13 cellular contexts compared by ENCODE assay signal in the genomic region with DNA sequence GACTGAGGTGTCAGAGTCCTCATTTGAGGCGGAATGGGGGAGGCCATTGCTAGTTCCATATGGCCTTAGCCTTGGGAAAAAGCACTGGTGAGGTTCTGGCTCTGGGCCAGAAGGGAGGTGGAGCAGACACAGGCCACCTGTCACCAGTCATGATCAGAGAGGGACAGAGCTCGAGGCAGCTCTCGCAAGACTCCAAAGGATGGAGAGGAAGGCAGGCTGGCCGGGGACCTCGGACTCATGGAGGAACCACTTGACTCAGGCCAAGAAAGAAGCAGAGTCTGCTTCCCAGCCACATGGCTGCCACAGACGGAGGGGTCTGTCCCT. TPM values are rescaled to one million over a fixed set of nuclear protein-coding genes. Genes with fewer than 3 reads are reported as not detected.
DNase-seq lines count a peak whose midpoint lies in the region; ATAC-seq, FAIRE-seq and TF ChIP-seq lines count a peak whose summit lies in the region.
"Had no signal": no experiment of that assay in that cellular context is flagged by ENCODE, and none has a peak within 500 bp of the region (broad histone marks: within the 10 kb centered on the region; RNA-seq: fewer than 3 reads in every experiment).

No MANE protein-coding gene starts in this region.

- H3K79me2 ChIP-seq in SK-N-SH (ENCODE audit: insufficient read depth): no peaks in the 10 kb centered on the region

- no peak for TF ChIP-seq CTCF in SK-N-SH (IDR thresholded peaks at IDR 0.05)
- TF ChIP-seq CTCF in body of pancreas (IDR thresholded peaks at IDR 0.05): no peak
- no peak for TF ChIP-seq CTCF in upper lobe of right lung (IDR thresholded peaks at IDR 0.05)

- WGBS in SK-N-SH (ENCODE audit: low lambda C conversion rate): 82% methylated on average over 6 of the region's 6 CpGs
- WGBS in body of pancreas, 2 donors: 41 to 54% methylated on average over 6 of the region's 6 CpGs

- no peaks in the 10 kb centered on the region for H3K9me2 ChIP-seq in SK-N-SH

- intact Hi-C loops in body of pancreas (cut with DNase I) (no loop called here), upper lobe of right lung (cut with DNase I) (no loop called here)

- TF ChIP-seq EP300 in SK-N-SH (IDR thresholded peaks at IDR 0.05; ENCODE audit: borderline replicate concordance in 1 of 2, low read depth in 1 of 2, low read length in 1 of 2): no peak

- peak; percentile 75 for DNase-seq in SK-N-SH
- DNase-seq in NCI-H2171 treated with DMSO at 0.1 percent for 48 hours (lab: John Stamatoyannopoulos, UW): peak; percentile 98
- peak; percentile 82 to 92 (median 90) for DNase-seq in body of pancreas
- peak; percentile 61 for DNase-seq in upper lobe of right lung
- DNase-seq in DMS114 treated with DMSO at 0.1 percent for 48 hours (lab: John Stamatoyannopoulos, UW; ENCODE audit: unreplicated experiment): no peak
- no peak for DNase-seq in AML-193 (lab: John Stamatoyannopoulos, UW)
- no peak for DNase-seq in frontal cortex (ENCODE audit: low spot score in 2 of 2)
- DNase-seq: ACHN; activated CD8-positive, alpha-beta memory T cell treated with anti-CD3 and anti-CD28 coated beads, Interleukin-2, amount 50 U/mL, for 4 hours; stimulated activated CD4-positive, alpha-beta T cell treated with anti-CD3 and anti-CD28 coated beads, Interleukin-15, amount 100 ng/mL, for 24 hours had no signal

- H3K27me3 ChIP-seq in SK-N-SH (ENCODE audit: insufficient read depth) (no peaks in the 10 kb centered on the region), body of pancreas (no peaks in the 10 kb centered on the region), upper lobe of right lung (no peaks in the 10 kb centered on the region)

- H3K27ac ChIP-seq in SK-N-SH (ENCODE audit: low read depth in 2 of 2, low read length in 1 of 2) (no peak overlapping the region; a peak in 1 of 4 replicates), body of pancreas (peak overlapping the region; percentile 21 to 82 (median 60)), upper lobe of right lung (no peak overlapping the region)

- no peak overlapping the region for H2AFZ ChIP-seq in SK-N-SH (ENCODE audit: low read depth)

- no peak for TF ChIP-seq RAD21 in SK-N-SH (IDR thresholded peaks at IDR 0.05; ENCODE audit: low read length)

- no peak overlapping the region for H3K4me2 ChIP-seq in SK-N-SH

- no peaks in the 10 kb centered on the region for H4K20me1 ChIP-seq in SK-N-SH (ENCODE audit: insufficient read depth)

- CTCF ChIA-PET in SK-N-SH (lab: Yijun Ruan, JAX): interaction anchor here (1.1 kb wide), 1 partner anchor 11 kb away, joined by 3 read pairs; no protein-coding TSS in a partner anchor

- H3K4me1 ChIP-seq in SK-N-SH (ENCODE audit: control insufficient read depth in 1 of 2, insufficient read depth in 2 of 2, low read depth in 1 of 2, low read length in 1 of 2) (peaks cover 0 to 15% of the 10 kb centered on the region in 2 experiments; a peak in 1 of 4 replicates), body of pancreas (peaks cover 24% of the 10 kb centered on the region), upper lobe of right lung (no peaks in the 10 kb centered on the region)

- FAIRE-seq in frontal cortex (lab: Jason Lieb, UNC): no peak

- H3K9ac ChIP-seq in SK-N-SH: no peak overlapping the region

- TF ChIP-seq POLR2A in body of pancreas (IDR thresholded peaks at IDR 0.05): no peak

- no peaks in the 10 kb centered on the region for H3K9me3 ChIP-seq in SK-N-SH
- no peaks in the 10 kb centered on the region for H3K9me3 ChIP-seq in body of pancreas
- H3K9me3 ChIP-seq in upper lobe of right lung: no peaks in the 10 kb centered on the region

- POLR2A ChIA-PET in SK-N-SH (lab: Yijun Ruan, JAX): interaction anchor here (0.9 to 1.4 kb wide), 2 partner anchors 29 to 65 kb away, joined by 3 read pairs; a partner anchor contains a TSS

- H3K36me3 ChIP-seq in SK-N-SH (replicated peaks in 1 of 2; ENCODE audit: control insufficient read depth in 1 of 2, insufficient read depth in 2 of 2, low read length in 1 of 2) (no peaks in the 10 kb centered on the region), body of pancreas (replicated peaks in 1 of 2; ENCODE audit: insufficient read depth in 1 of 2, low read depth in 2 of 2) (no peaks in the 10 kb centered on the region), upper lobe of right lung (no peaks in the 10 kb centered on the region)

- ATAC-seq in SK-N-SH treated with all-trans-retinoic acid at 6 μM for 48 hours (no peak), body of pancreas (peak; percentile 80), upper lobe of right lung (no peak)

- H3F3A ChIP-seq in SK-N-SH (replicated peaks; ENCODE audit: insufficient read depth): no peaks in the 10 kb centered on the region

- H3K4me3 ChIP-seq in SK-N-SH (ENCODE audit: low read depth in 2 of 2, low read length in 1 of 2) (no peak overlapping the region), body of pancreas (no peak overlapping the region), upper lobe of right lung (no peak overlapping the region)

TF ChIP-seq in SK-N-SH, 30 proteins besides CTCF, POLR2A, EP300 and RAD21:
- TF ChIP-seq, protein P1, sequence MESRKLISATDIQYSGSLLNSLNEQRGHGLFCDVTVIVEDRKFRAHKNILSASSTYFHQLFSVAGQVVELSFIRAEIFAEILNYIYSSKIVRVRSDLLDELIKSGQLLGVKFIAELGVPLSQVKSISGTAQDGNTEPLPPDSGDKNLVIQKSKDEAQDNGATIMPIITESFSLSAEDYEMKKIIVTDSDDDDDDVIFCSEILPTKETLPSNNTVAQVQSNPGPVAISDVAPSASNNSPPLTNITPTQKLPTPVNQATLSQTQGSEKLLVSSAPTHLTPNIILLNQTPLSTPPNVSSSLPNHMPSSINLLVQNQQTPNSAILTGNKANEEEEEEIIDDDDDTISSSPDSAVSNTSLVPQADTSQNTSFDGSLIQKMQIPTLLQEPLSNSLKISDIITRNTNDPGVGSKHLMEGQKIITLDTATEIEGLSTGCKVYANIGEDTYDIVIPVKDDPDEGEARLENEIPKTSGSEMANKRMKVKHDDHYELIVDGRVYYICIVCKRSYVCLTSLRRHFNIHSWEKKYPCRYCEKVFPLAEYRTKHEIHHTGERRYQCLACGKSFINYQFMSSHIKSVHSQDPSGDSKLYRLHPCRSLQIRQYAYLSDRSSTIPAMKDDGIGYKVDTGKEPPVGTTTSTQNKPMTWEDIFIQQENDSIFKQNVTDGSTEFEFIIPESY (IDR thresholded peaks at IDR 0.05; ENCODE audit: borderline replicate concordance, low read depth): no peak
- TF ChIP-seq CHD2 (IDR thresholded peaks at IDR 0.05; ENCODE audit: low read length, partially characterized antibody): no peak

TF ChIP-seq in SK-N-SH treated with all-trans-retinoic acid at 6 μM for 48 hours, 23 proteins besides CTCF, POLR2A, EP300 and RAD21:
- TF ChIP-seq ESRRG (CRISPR knock-in tag; IDR thresholded peaks at IDR 0.05) (no peak), PPARA (CRISPR knock-in tag; IDR thresholded peaks at IDR 0.05; ENCODE audit: borderline replicate concordance) (no peak), BACH2 (CRISPR knock-in tag; IDR thresholded peaks at IDR 0.05; ENCODE audit: borderline replicate concordance) (no peak)
- TF ChIP-seq, protein P2, sequence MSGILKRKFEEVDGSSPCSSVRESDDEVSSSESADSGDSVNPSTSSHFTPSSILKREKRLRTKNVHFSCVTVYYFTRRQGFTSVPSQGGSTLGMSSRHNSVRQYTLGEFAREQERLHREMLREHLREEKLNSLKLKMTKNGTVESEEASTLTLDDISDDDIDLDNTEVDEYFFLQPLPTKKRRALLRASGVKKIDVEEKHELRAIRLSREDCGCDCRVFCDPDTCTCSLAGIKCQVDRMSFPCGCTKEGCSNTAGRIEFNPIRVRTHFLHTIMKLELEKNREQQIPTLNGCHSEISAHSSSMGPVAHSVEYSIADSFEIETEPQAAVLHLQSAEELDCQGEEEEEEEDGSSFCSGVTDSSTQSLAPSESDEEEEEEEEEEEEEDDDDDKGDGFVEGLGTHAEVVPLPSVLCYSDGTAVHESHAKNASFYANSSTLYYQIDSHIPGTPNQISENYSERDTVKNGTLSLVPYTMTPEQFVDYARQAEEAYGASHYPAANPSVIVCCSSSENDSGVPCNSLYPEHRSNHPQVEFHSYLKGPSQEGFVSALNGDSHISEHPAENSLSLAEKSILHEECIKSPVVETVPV (CRISPR knock-in tag; IDR thresholded peaks at IDR 0.05): no peak
TF ChIP-seq in SK-N-SH treated with all-trans-retinoic acid at 6 μM for 48 hours: peak in this region for 0.

RNA-seq across cellular contexts. Expression of a gene that starts 29.2 kb away (rescaled TPM):
- 58.6 and 58.8 TPM in 2 replicates for polyA plus RNA-seq in SK-N-SH (2012; rRNA removed)
- 23.7 and 36.2 TPM in 2 replicates for polyA plus RNA-seq in SK-N-SH (2012; cell fraction: cytosol; rRNA removed)
- 185 and 220 TPM in 2 replicates for polyA plus RNA-seq in SK-N-SH (2012; cell fraction: nucleus; rRNA removed)
- total RNA-seq in body of pancreas (10 to 100 TPM; 65.4 to 65.9 TPM), upper lobe of right lung (23.9 TPM), frontal cortex (33.0 TPM)

RNA-seq across cellular contexts. Expression of a gene that starts 47.1 kb away (rescaled TPM):
- polyA plus RNA-seq in SK-N-SH (2012; rRNA removed): 0.18 and 0.30 TPM in 2 replicates
- 0.03 and 0.12 TPM in 2 replicates for polyA plus RNA-seq in SK-N-SH (2012; cell fraction: cytosol; rRNA removed)
- polyA plus RNA-seq in SK-N-SH (2012; cell fraction: nucleus; rRNA removed): 2.2 and 2.6 TPM in 2 replicates
- 1 to 10 TPM; 2.0 to 2.3 TPM for total RNA-seq in body of pancreas
- total RNA-seq in upper lobe of right lung: not detected
- total RNA-seq in frontal cortex: not detected
- total RNA-seq: M059J, subcutaneous adipose tissue had no signal

Comparison
In these comparisons a context has a peak if more than half of its experiments do, and no peak if none do; other contexts are left out.
1. DNase-seq: peak in SK-N-SH (single experiment), NCI-H2171 treated with DMSO at 0.1 percent for 48 hours (single experiment), body of pancreas (4 of 4) and upper lobe of right lung (single experiment); none in DMS114 treated with DMSO at 0.1 percent for 48 hours (single experiment), AML-193 (0 of 2) and frontal cortex (0 of 2).
2. H3K27ac ChIP-seq: peak in body of pancreas (4 of 4); none in SK-N-SH (0 of 2) and upper lobe of right lung (single experiment).